In genomic region chr18:9823805-9824473, GRCh38 we compare ENCODE assay signal across 1 cellular context.
TF ChIP-seq lines count a peak whose summit lies in the region.

No MANE protein-coding gene starts in this region.

TF ChIP-seq in K562, 482 proteins besides CTCF, POLR2A, EP300 and RAD21 (continued from another document and continues in another):
- TF ChIP-seq ZBTB40 (IDR thresholded peaks at IDR 0.05) (peak; percentile 36; the same call in 1 of the 2 replicates), ZBTB40 (CRISPR knock-in tag; IDR thresholded peaks at IDR 0.05) (no peak), TCFL5 (CRISPR knock-in tag; conservative IDR thresholded peaks at IDR 0.05) (no peak), MLLT1 (IDR thresholded peaks at IDR 0.05) (peak; percentile 87 to 92), GTF2B (IDR thresholded peaks at IDR 0.05; ENCODE audit: extremely low read depth, insufficient read length) (no peak), ZNF764 (CRISPR knock-in tag; IDR thresholded peaks at IDR 0.05; ENCODE audit: low read depth) (no peak), PML (IDR thresholded peaks at IDR 0.05; ENCODE audit: low read length) (no peak), KLF16 (IDR thresholded peaks at IDR 0.05) (no peak), UBTF (IDR thresholded peaks at IDR 0.05; ENCODE audit: borderline replicate concordance in 1 of 2, low read depth in 2 of 2, low read length in 2 of 2) (no peak), ZNF830 (CRISPR knock-in tag; IDR thresholded peaks at IDR 0.05) (no peak), SAFB2 (IDR thresholded peaks at IDR 0.05; ENCODE audit: borderline replicate concordance, low read depth, low read length, severe bottlenecking) (no peak), EZH2 (IDR thresholded peaks at IDR 0.05; ENCODE audit: borderline replicate concordance, low read depth, low read length) (no peak), BCOR (IDR thresholded peaks at IDR 0.05) (peak; percentile 57; the same call in 1 of the 2 replicates), OTX1 (CRISPR knock-in tag; IDR thresholded peaks at IDR 0.05) (peak; percentile 92; the same call in 1 of the 2 replicates), ARID1B (IDR thresholded peaks at IDR 0.05) (peak; percentile 67), CBX5 (IDR thresholded peaks at IDR 0.05; ENCODE audit: borderline replicate concordance, low read depth) (no peak), ARID3B (CRISPR knock-in tag; IDR thresholded peaks at IDR 0.05; ENCODE audit: borderline replicate concordance) (no peak), ZNF449 (CRISPR knock-in tag; IDR thresholded peaks at IDR 0.05) (no peak), DACH1 (IDR thresholded peaks at IDR 0.05; ENCODE audit: partially characterized antibody) (no peak), CBX8 (IDR thresholded peaks at IDR 0.05; ENCODE audit: borderline replicate concordance, extremely low read depth, low read depth, low read length, poor library complexity, severe bottlenecking) (no peak), BRD4 (IDR thresholded peaks at IDR 0.05) (0 out of 2 replicates have a peak, but pooled peaks have one; percentile 14), POLR2AphosphoS2 (IDR thresholded peaks at IDR 0.05; ENCODE audit: low read length) (no peak), RB1 (IDR thresholded peaks at IDR 0.05; ENCODE audit: low read depth) (no peak), FOXA3 (CRISPR knock-in tag; conservative IDR thresholded peaks at IDR 0.05 in 1 of 2, IDR thresholded peaks at IDR 0.05 in 1 of 2) (no peak), SREBF1 (IDR thresholded peaks at IDR 0.05; ENCODE audit: borderline replicate concordance, low read depth, low read length) (no peak), NCOA1 (IDR thresholded peaks at IDR 0.05; ENCODE audit: low read depth) (no peak; the same call in 1 of the 2 replicates), U2AF1 (optimal IDR thresholded peaks at IDR 0.05; ENCODE audit: low read depth, low read length) (no peak), ZNF77 (CRISPR knock-in tag; IDR thresholded peaks at IDR 0.05) (no peak), REST (CRISPR knock-in tag; IDR thresholded peaks at IDR 0.05; ENCODE audit: low read depth) (no peak), ZBTB26 (CRISPR knock-in tag; IDR thresholded peaks at IDR 0.05) (peak; percentile 94)
